1 cellular context compared by ENCODE assay signal in genomic region chr5:72506150-72506549, GRCh38.
TF ChIP-seq lines count a peak whose summit lies in the region.

No MANE protein-coding gene starts in this region.

TF ChIP-seq in K562, 482 proteins besides CTCF, POLR2A, EP300 and RAD21:
- TF ChIP-seq HMBOX1 (IDR thresholded peaks at IDR 0.05) (0 out of 2 replicates have a peak, but pooled peaks have one; percentile 34), HDGF (IDR thresholded peaks at IDR 0.05) (no peak)
